ENCODE assay signal across 9 cellular contexts in the genomic region with DNA sequence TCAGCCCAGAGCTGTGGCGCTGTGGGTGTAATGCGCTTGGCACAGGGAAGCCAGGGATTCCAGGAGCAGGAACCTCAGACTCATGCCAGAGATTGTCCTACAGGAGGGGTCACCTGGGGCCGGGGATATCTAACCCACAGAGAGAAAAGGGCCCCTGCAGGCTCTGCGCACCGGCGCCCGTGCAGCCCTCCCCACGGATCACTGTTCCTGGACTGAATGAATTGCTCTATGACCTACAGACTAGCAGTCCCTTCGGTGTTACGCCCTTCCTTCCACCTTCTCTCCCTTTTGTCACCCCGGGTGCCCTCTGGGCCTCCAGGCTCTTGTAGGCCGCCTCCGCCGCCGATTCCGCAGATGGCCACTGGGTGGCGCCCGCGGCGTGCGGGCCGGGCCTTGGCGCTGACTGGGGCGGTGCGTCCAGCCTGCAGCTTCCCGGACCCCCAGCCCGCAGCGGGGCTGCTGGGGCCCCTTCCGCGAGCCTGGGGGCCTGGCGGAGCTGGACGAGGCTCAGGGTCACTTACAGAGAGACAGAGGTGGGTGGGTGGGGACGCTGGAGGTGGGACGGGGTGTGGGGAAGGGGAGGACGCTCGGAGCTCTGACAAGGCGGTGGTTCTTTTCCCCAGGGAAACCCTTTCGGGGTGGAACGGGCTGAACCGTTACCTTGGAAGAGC.
A peak's percentile ranks its signal among the peaks of the same experiment; 100 is the strongest.
DNase-seq lines count a peak whose midpoint lies in the region; ATAC-seq, FAIRE-seq and TF ChIP-seq lines count a peak whose summit lies in the region.
"Had no signal": no experiment of that assay in that cellular context is flagged by ENCODE, and none has a peak within 500 bp of the region (broad histone marks: within the 10 kb centered on the region; RNA-seq: fewer than 3 reads in every experiment).

No MANE protein-coding gene starts in this region.

- FAIRE-seq in astrocyte (lab: Jason Lieb, UNC), result no peak
- FAIRE-seq in small intestine (lab: Jason Lieb, UNC), result no peak

- H3K27me3 ChIP-seq in astrocyte (ENCODE audit: insufficient read depth, low read length) (peaks cover 13% of the 10 kb centered on the region), iPS-18a (ENCODE audit: control insufficient read depth, insufficient read depth, low read length) (peaks cover 14% of the 10 kb centered on the region), small intestine (ENCODE audit: control insufficient read depth in 2 of 2, insufficient read depth in 2 of 2, low read length in 2 of 2) (peaks cover 0 to 2% of the 10 kb centered on the region in 2 donors)

- DNase-seq in CD14-positive monocyte (ENCODE audit: low spot score), result peak; percentile 52
- DNase-seq in M059J (ENCODE audit: low read depth), result peak; percentile 40
- peak; percentile 10 for DNase-seq in T-helper 22 cell (ENCODE audit: low read depth)
- no peak for DNase-seq in astrocyte (ENCODE audit: low read depth)
- DNase-seq in small intestine, result peak; percentile 90

- TF ChIP-seq CTCF in CD14-positive monocyte (IDR thresholded peaks at IDR 0.05) (peak; percentile 87), astrocyte (IDR thresholded peaks at IDR 0.05; ENCODE audit: insufficient read depth, low read depth, low read length) (peak; percentile 68)

- H3K4me1 ChIP-seq in astrocyte (ENCODE audit: insufficient read depth, low read length), result no peaks in the 10 kb centered on the region
- no peaks in the 10 kb centered on the region for H3K4me1 ChIP-seq in iPS-18a (ENCODE audit: control insufficient read depth, low read depth, low read length)
- peaks cover 0 to 2% of the 10 kb centered on the region in 2 donors for H3K4me1 ChIP-seq in small intestine (ENCODE audit: control insufficient read depth in 2 of 2, insufficient read depth in 1 of 2, low read depth in 1 of 2, low read length in 1 of 2)

- H3K9me3 Mint-ChIP-seq in CD14-positive monocyte, result peaks cover 0 to 2% (median 0%) of the 10 kb centered on the region in 7 donors
- peaks cover 6% of the 10 kb centered on the region for H3K9me3 Mint-ChIP-seq in astrocyte (ENCODE audit: unreplicated experiment)
- H3K9me3 Mint-ChIP-seq: T-helper 1 cell treated with Interleukin-12 subunit alpha and Interleukin-12 subunit beta and Interleukin-4 antibody, amounts not matched to agents 30 μg/mL and 1 μg/mL, for 36 hours had no signal

- H3K4me3 Mint-ChIP-seq in CD14-positive monocyte (peak overlapping the region in 1 of 2 donors; percentile 21), astrocyte (ENCODE audit: unreplicated experiment) (no peak overlapping the region)
- H3K4me3 Mint-ChIP-seq: T-helper 1 cell treated with Interleukin-12 subunit alpha and Interleukin-12 subunit beta and Interleukin-4 antibody, amounts not matched to agents 30 μg/mL and 1 μg/mL, for 36 hours had no signal

- H3K79me2 ChIP-seq in astrocyte (ENCODE audit: insufficient read depth, low read length), result no peaks in the 10 kb centered on the region

- ATAC-seq in GM19395 (IDR thresholded peaks at IDR 0.05; ENCODE audit: unreplicated experiment) (peak; percentile 63), HG03469 (IDR thresholded peaks at IDR 0.05; ENCODE audit: unreplicated experiment) (no peak)

- no peaks in the 10 kb centered on the region for H3K36me3 Mint-ChIP-seq in CD14-positive monocyte
- no peaks in the 10 kb centered on the region for H3K36me3 Mint-ChIP-seq in astrocyte (ENCODE audit: low read depth, unreplicated experiment)

- WGBS in small intestine, 3 donors, result 2 to 9% (median 6%) methylated on average over 27 to 40 of the region's 40 CpGs

- peaks cover 6 to 15% (median 12%) of the 10 kb centered on the region in 3 donors for H3K27me3 Mint-ChIP-seq in CD14-positive monocyte (ENCODE audit: low read depth in 3 of 3)
- H3K27me3 Mint-ChIP-seq in astrocyte (ENCODE audit: low read depth, unreplicated experiment), result peaks cover 64% of the 10 kb centered on the region

- H3K27ac ChIP-seq in astrocyte (ENCODE audit: low read depth, low read length) (no peak overlapping the region), iPS-18a (ENCODE audit: low read length) (no peak overlapping the region), small intestine (ENCODE audit: low read depth in 1 of 2, low read length in 1 of 2) (no peak overlapping the region)

- peak overlapping the region; percentile 71 for H2AFZ ChIP-seq in astrocyte (ENCODE audit: low read depth, low read length)

- no peaks in the 10 kb centered on the region for H3K9me3 ChIP-seq in astrocyte (ENCODE audit: insufficient read depth, low read depth, low read length)
- no peaks in the 10 kb centered on the region for H3K9me3 ChIP-seq in iPS-18a (ENCODE audit: control insufficient read depth, low read depth, low read length)
- no peaks in the 10 kb centered on the region for H3K9me3 ChIP-seq in small intestine (ENCODE audit: control insufficient read depth, low read depth)

- H3K4me1 Mint-ChIP-seq in CD14-positive monocyte, result peaks cover 5% of the 10 kb centered on the region
- H3K4me1 Mint-ChIP-seq in astrocyte (ENCODE audit: low read depth, unreplicated experiment), result no peaks in the 10 kb centered on the region

- H3K36me3 ChIP-seq in astrocyte (ENCODE audit: insufficient read depth, low read length) (no peaks in the 10 kb centered on the region), iPS-18a (ENCODE audit: control insufficient read depth, low read depth, low read length) (no peaks in the 10 kb centered on the region), small intestine (ENCODE audit: control insufficient read depth in 2 of 2, insufficient read depth in 2 of 2, low read length in 2 of 2) (no peaks in the 10 kb centered on the region)

- H4K20me1 ChIP-seq in astrocyte (ENCODE audit: insufficient read depth, low read length), result no peaks in the 10 kb centered on the region

- H3K4me2 ChIP-seq in astrocyte (ENCODE audit: low read length), result peak overlapping the region; percentile 83

- H3K27ac Mint-ChIP-seq in CD14-positive monocyte, result no peak overlapping the region
- H3K27ac Mint-ChIP-seq in astrocyte (ENCODE audit: unreplicated experiment), result no peak overlapping the region
- H3K27ac Mint-ChIP-seq: T-helper 1 cell treated with Interleukin-12 subunit alpha and Interleukin-12 subunit beta and Interleukin-4 antibody, amounts not matched to agents 30 μg/mL and 1 μg/mL, for 36 hours had no signal

- intact Hi-C loops in CD14-positive monocyte (cut with micrococcal nuclease), result no loop called here

- H3K4me3 ChIP-seq in astrocyte (ENCODE audit: insufficient read depth, low read depth, low read length) (peak overlapping the region; percentile 8), iPS-18a (ENCODE audit: low read length) (peak overlapping the region; percentile 56), small intestine (ENCODE audit: low read depth in 1 of 2, low read length in 2 of 2) (peak overlapping the region in 1 of 2 donors; percentile 3)

- H3K9ac ChIP-seq in astrocyte (ENCODE audit: low read length), result no peak overlapping the region
- no peak overlapping the region for H3K9ac ChIP-seq in iPS-18a (ENCODE audit: low read length)
